Comparison of ENCODE assay signal across 1 cellular context in the genomic region with DNA sequence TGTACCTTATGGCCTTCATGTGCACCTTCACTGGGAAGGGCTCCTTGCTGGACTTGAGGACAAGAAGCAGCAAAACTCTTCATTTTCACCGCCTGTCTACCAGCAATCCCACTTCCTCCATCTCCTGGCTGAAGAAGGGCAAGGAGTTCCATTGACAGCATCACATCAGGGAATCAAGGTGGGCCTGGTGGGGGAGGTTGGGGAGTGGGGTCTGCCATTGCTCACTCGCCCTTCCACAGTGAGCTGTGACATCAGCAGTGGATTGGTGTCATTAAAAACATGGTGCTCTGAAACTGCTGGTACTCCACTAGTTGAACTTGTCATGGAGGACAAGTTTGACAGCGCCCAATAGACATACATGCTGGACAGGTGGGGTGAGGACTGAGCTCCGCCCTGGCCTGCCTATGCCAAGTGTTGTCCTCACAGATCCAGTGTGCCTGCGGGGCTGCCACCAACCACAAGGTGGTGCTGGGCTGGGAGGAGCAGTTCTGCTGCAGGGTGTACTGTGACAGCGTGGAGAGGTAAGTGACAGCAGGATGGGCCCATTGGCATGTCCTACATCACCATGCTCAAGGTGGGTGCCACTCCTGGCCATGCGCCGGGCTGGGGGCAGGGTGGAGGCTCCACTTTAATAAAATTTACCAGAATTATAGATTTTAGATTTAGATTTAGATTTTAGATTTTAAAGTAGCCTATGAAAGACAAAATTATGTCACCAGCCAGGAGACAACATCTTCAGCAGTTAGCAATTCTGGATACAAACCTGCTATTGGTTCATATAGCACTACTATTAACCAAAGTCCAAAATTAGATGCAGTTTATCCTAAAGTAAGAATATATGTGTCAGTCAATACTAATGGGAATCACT.
TF ChIP-seq lines count a peak whose summit lies in the region.

No MANE protein-coding gene starts in this region.

TF ChIP-seq in K562, 482 proteins besides CTCF, POLR2A, EP300 and RAD21 (continued from another document):
- TF ChIP-seq, protein P1, sequence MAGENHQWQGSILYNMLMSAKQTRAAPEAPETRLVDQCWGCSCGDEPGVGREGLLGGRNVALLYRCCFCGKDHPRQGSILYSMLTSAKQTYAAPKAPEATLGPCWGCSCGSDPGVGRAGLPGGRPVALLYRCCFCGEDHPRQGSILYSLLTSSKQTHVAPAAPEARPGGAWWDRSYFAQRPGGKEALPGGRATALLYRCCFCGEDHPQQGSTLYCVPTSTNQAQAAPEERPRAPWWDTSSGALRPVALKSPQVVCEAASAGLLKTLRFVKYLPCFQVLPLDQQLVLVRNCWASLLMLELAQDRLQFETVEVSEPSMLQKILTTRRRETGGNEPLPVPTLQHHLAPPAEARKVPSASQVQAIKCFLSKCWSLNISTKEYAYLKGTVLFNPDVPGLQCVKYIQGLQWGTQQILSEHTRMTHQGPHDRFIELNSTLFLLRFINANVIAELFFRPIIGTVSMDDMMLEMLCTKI (IDR thresholded peaks at IDR 0.05; ENCODE audit: partially characterized antibody): no peak
- TF ChIP-seq PPARD (CRISPR knock-in tag; IDR thresholded peaks at IDR 0.05) (no peak), RHOXF2B (CRISPR knock-in tag; conservative IDR thresholded peaks at IDR 0.05) (no peak), HEY1 (CRISPR knock-in tag; IDR thresholded peaks at IDR 0.05; ENCODE audit: borderline replicate concordance) (no peak), LARP7 (IDR thresholded peaks at IDR 0.05) (no peak), ILK (tag; IDR thresholded peaks at IDR 0.05; ENCODE audit: borderline replicate concordance, low read depth) (no peak), TOE1 (IDR thresholded peaks at IDR 0.05; ENCODE audit: borderline replicate concordance) (no peak), TOE1 (CRISPR knock-in tag; IDR thresholded peaks at IDR 0.05; ENCODE audit: borderline replicate concordance, low read depth) (no peak), SMARCA5 (IDR thresholded peaks at IDR 0.05) (no peak)
- TF ChIP-seq, protein P2, sequence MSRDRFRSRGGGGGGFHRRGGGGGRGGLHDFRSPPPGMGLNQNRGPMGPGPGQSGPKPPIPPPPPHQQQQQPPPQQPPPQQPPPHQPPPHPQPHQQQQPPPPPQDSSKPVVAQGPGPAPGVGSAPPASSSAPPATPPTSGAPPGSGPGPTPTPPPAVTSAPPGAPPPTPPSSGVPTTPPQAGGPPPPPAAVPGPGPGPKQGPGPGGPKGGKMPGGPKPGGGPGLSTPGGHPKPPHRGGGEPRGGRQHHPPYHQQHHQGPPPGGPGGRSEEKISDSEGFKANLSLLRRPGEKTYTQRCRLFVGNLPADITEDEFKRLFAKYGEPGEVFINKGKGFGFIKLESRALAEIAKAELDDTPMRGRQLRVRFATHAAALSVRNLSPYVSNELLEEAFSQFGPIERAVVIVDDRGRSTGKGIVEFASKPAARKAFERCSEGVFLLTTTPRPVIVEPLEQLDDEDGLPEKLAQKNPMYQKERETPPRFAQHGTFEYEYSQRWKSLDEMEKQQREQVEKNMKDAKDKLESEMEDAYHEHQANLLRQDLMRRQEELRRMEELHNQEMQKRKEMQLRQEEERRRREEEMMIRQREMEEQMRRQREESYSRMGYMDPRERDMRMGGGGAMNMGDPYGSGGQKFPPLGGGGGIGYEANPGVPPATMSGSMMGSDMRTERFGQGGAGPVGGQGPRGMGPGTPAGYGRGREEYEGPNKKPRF (IDR thresholded peaks at IDR 0.05; ENCODE audit: low read depth, low read length): no peak
- TF ChIP-seq, protein P3, sequence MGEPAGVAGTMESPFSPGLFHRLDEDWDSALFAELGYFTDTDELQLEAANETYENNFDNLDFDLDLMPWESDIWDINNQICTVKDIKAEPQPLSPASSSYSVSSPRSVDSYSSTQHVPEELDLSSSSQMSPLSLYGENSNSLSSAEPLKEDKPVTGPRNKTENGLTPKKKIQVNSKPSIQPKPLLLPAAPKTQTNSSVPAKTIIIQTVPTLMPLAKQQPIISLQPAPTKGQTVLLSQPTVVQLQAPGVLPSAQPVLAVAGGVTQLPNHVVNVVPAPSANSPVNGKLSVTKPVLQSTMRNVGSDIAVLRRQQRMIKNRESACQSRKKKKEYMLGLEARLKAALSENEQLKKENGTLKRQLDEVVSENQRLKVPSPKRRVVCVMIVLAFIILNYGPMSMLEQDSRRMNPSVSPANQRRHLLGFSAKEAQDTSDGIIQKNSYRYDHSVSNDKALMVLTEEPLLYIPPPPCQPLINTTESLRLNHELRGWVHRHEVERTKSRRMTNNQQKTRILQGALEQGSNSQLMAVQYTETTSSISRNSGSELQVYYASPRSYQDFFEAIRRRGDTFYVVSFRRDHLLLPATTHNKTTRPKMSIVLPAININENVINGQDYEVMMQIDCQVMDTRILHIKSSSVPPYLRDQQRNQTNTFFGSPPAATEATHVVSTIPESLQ (CRISPR knock-in tag; IDR thresholded peaks at IDR 0.05): no peak
